In the genomic region with DNA sequence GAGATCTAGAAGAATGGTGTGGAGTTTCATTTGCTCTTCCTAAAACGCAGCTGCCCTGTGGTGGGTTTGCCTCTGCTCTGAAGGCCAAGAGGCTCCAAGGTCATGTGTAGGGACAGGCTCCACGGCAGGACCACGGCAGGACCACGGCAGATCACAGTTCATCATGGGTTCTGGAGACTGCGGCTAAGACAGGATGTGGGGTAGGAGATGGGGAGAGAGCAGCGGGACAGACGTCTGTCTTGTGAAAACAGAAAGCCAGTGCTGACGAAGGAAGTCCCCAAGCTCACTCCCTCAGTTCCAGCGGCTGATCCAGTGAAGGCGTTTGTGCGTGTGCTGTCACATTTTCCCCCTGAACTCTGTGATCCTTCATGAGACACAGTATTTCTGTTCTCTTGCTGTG, we compare ENCODE assay signal across 14 cellular contexts.
A peak's percentile ranks its signal among the peaks of the same experiment; 100 is the strongest.
DNase-seq lines count a peak whose midpoint lies in the region; ATAC-seq and TF ChIP-seq lines count a peak whose summit lies in the region.
"Had no signal": no experiment of that assay in that cellular context is flagged by ENCODE, and none has a peak within 500 bp of the region (broad histone marks: within the 10 kb centered on the region; RNA-seq: fewer than 3 reads in every experiment).

No MANE protein-coding gene starts in this region.

- H3K27me3 ChIP-seq in adrenal gland, result no peaks in the 10 kb centered on the region

- TF ChIP-seq POLR2A in adrenal gland (IDR thresholded peaks at IDR 0.05), result no peak

- peaks cover 34 to 49% of the 10 kb centered on the region in 2 donors for H3K4me1 ChIP-seq in adrenal gland (replicated peaks in 1 of 2)

- no peak for TF ChIP-seq CTCF in adrenal gland (IDR thresholded peaks at IDR 0.05)
- TF ChIP-seq CTCF in natural killer cell (IDR thresholded peaks at IDR 0.05), result no peak

- intact Hi-C loops in adrenal gland (cut with DNase I) (no loop called here), natural killer cell (cut with micrococcal nuclease) (no loop called here)

- peak overlapping the region in 4 of 5 donors; percentile 44 to 75 (median 63) for H3K27ac ChIP-seq in adrenal gland
- H3K27ac ChIP-seq: SK-N-MC had no signal

- H3K36me3 Mint-ChIP-seq in natural killer cell, result peaks cover 25% of the 10 kb centered on the region
- H3K36me3 Mint-ChIP-seq in stimulated activated naive B cell treated with anti-CD40 and anti-IgM and Interleukin-4, amounts not matched to agents 10 μg/mL and 1 μg/mL and 100 μg/mL, for 72 hours, result peaks cover 51 to 77% of the 10 kb centered on the region in 2 donors

- no peaks in the 10 kb centered on the region for H3K9me3 ChIP-seq in adrenal gland (replicated peaks in 1 of 3)

- H3K4me1 Mint-ChIP-seq in natural killer cell, result peaks cover 17 to 21% of the 10 kb centered on the region in 2 donors
- peaks cover 19 to 22% of the 10 kb centered on the region in 2 donors for H3K4me1 Mint-ChIP-seq in stimulated activated naive B cell treated with anti-CD40 and anti-IgM and Interleukin-4, amounts not matched to agents 10 μg/mL and 1 μg/mL and 100 μg/mL, for 72 hours

- ATAC-seq in natural killer cell, result peak in 2 of 3 donors; percentile 44 to 68
- no peak for ATAC-seq in stimulated activated naive B cell treated with anti-CD40 and anti-IgM and Interleukin-4, amounts not matched to agents 10 μg/mL and 1 μg/mL and 100 μg/mL, for 72 hours (replicated peaks)

- H3K4me3 ChIP-seq in Jurkat, Clone E6-1 (ENCODE audit: low read length), result no peak overlapping the region
- no peak overlapping the region for H3K4me3 ChIP-seq in adrenal gland
- H3K4me3 ChIP-seq: SK-N-MC had no signal

- H3K36me3 ChIP-seq in adrenal gland (replicated peaks in 1 of 2), result peaks cover 0 to 71% of the 10 kb centered on the region in 2 donors

- no peaks in the 10 kb centered on the region for H3K27me3 Mint-ChIP-seq in natural killer cell (ENCODE audit: low read depth in 2 of 2)
- no peaks in the 10 kb centered on the region for H3K27me3 Mint-ChIP-seq in stimulated activated naive B cell treated with anti-CD40 and anti-IgM and Interleukin-4, amounts not matched to agents 10 μg/mL and 1 μg/mL and 100 μg/mL, for 72 hours

- DNase-seq in Jurkat, Clone E6-1 (ENCODE audit: low read depth, low spot score), result peak; percentile 44
- DNase-seq in adrenal gland (no peak), natural killer cell (no peak), CD1c-positive myeloid dendritic cell (ENCODE audit: extremely low spot score) (no peak), NK-92 (lab: John Stamatoyannopoulos, UW; ENCODE audit: unreplicated experiment) (no peak), NOMO-1 treated with DMSO at 0.1 percent for 48 hours (lab: John Stamatoyannopoulos, UW; ENCODE audit: unreplicated experiment) (no peak)
- no peak for DNase-seq in stimulated activated naive B cell treated with anti-CD40 and anti-IgM and Interleukin-4, amounts not matched to agents 10 μg/mL and 1 μg/mL and 100 μg/mL, for 72 hours
- DNase-seq: activated CD4-positive, CD25-positive, alpha-beta regulatory T cell; effector CD4-positive, alpha-beta T cell; HFFc6; KG1; NCI-H526; stimulated activated CD4-positive, alpha-beta T cell treated with anti-CD3 and anti-CD28 coated beads, Interleukin-4, amount 100 ng/mL, for 1 hour had no signal

- H3K4me3 Mint-ChIP-seq in natural killer cell, result peak overlapping the region; percentile 32
- H3K4me3 Mint-ChIP-seq in stimulated activated naive B cell treated with anti-CD40 and anti-IgM and Interleukin-4, amounts not matched to agents 10 μg/mL and 1 μg/mL and 100 μg/mL, for 72 hours, result no peak overlapping the region
- H3K4me3 Mint-ChIP-seq: HFFc6 had no signal

- no peaks in the 10 kb centered on the region for H3K9me3 Mint-ChIP-seq in natural killer cell
- H3K9me3 Mint-ChIP-seq in stimulated activated naive B cell treated with anti-CD40 and anti-IgM and Interleukin-4, amounts not matched to agents 10 μg/mL and 1 μg/mL and 100 μg/mL, for 72 hours, result no peaks in the 10 kb centered on the region
- H3K9me3 Mint-ChIP-seq: HFFc6 had no signal

- H3K27ac Mint-ChIP-seq in natural killer cell, result peak overlapping the region; percentile 53 to 70
- H3K27ac Mint-ChIP-seq in stimulated activated naive B cell treated with anti-CD40 and anti-IgM and Interleukin-4, amounts not matched to agents 10 μg/mL and 1 μg/mL and 100 μg/mL, for 72 hours, result peak overlapping the region; percentile 11
- H3K27ac Mint-ChIP-seq: HFFc6 had no signal

- WGBS in adrenal gland, 4 donors, result 33 to 53% (median 40%) methylated on average over 11 of the region's 11 CpGs

Comparison
In these comparisons a context has a peak if more than half of its experiments do, and no peak if none do; other contexts are left out.
1. ATAC-seq: peak in natural killer cell (2 of 3); none in stimulated activated naive B cell treated with anti-CD40 and anti-IgM and Interleukin-4, amounts not matched to agents 10 μg/mL and 1 μg/mL and 100 μg/mL, for 72 hours (0 of 2).